In genomic region chr15:94383706-94384105, GRCh38 we compare ENCODE assay signal across 21 cellular contexts.
DNase-seq lines count a peak whose midpoint lies in the region; ATAC-seq, FAIRE-seq and TF ChIP-seq lines count a peak whose summit lies in the region.
"Had no signal": no experiment of that assay in that cellular context is flagged by ENCODE, and none has a peak within 500 bp of the region (broad histone marks: within the 10 kb centered on the region; RNA-seq: fewer than 3 reads in every experiment).

No MANE protein-coding gene starts in this region.

- no peak overlapping the region for H4K12ac ChIP-seq in trophoblast cell (ENCODE audit: low read depth, low read length)

- H3K23ac ChIP-seq in trophoblast cell (ENCODE audit: low read length), result no peak overlapping the region

- H4K8ac ChIP-seq in trophoblast cell (ENCODE audit: low read depth, low read length), result no peak overlapping the region

- H3K27me3 ChIP-seq in trophoblast cell (ENCODE audit: insufficient read depth, low read length), result no peaks in the 10 kb centered on the region

- H3K18ac ChIP-seq in trophoblast cell (ENCODE audit: low read length), result no peak overlapping the region

- TF ChIP-seq CTCF in RWPE1 (conservative IDR thresholded peaks at IDR 0.05; ENCODE audit: low read depth) (no peak), epithelial cell of esophagus (IDR thresholded peaks at IDR 0.05; ENCODE audit: insufficient read depth, low read depth, low read length, missing control alignments) (no peak)

- H3K27ac ChIP-seq in RWPE1, result no peak overlapping the region
- no peak overlapping the region for H3K27ac ChIP-seq in trophoblast cell (ENCODE audit: low read depth, low read length)
- H3K27ac ChIP-seq: A549 had no signal

- no peak overlapping the region for H3K9ac ChIP-seq in trophoblast cell (ENCODE audit: low read length)
- H3K9ac ChIP-seq: SK-N-SH had no signal

- no peak overlapping the region for H4K91ac ChIP-seq in trophoblast cell (ENCODE audit: low read depth, low read length)

- DNase-seq in EH (ENCODE audit: low read depth), result peak; percentile 16
- peak; percentile 13 for DNase-seq in RWPE1 (ENCODE audit: low spot score)
- DNase-seq in epithelial cell of esophagus (ENCODE audit: low read depth), result peak; percentile 58
- DNase-seq in trophoblast cell, result peak; percentile 46 to 75
- no peak for DNase-seq in germinal center (ENCODE audit: low spot score)
- DNase-seq in GM19239 (ENCODE audit: insufficient read length, low spot score), result no peak
- DNase-seq in DMS53 (lab: John Stamatoyannopoulos, UW), result no peak
- DNase-seq: Calu3; CD4-positive, CD25-positive, alpha-beta regulatory T cell; DMS79; HCEC 1CT; NCI-H1048; NCI-H1694; NCI-H2107; NCI-H226; NCI-H526; NK-92 treated with Interleukin-12 subunit alpha and Interleukin-12 subunit beta, amount 100 ng/mL, for 24 hours; SK-N-SH had no signal

- no peak overlapping the region for H2AFZ ChIP-seq in trophoblast cell (ENCODE audit: insufficient read depth, low read length, poor library complexity)

- no peaks in the 10 kb centered on the region for H3K79me2 ChIP-seq in trophoblast cell (ENCODE audit: control insufficient read depth, insufficient read depth, low read length, poor library complexity)

- no peaks in the 10 kb centered on the region for H3K36me3 ChIP-seq in trophoblast cell (ENCODE audit: control insufficient read depth in 1 of 2, insufficient read depth in 2 of 2, low read length in 2 of 2)

- CTCF ChIA-PET in RWPE1 (lab: Yijun Ruan, JAX), result no interaction called here

- no peak overlapping the region for H2BK5ac ChIP-seq in trophoblast cell (ENCODE audit: low read depth, low read length, poor library complexity)

- H3K4me3 ChIP-seq in epithelial cell of esophagus (ENCODE audit: low read length) (no peak overlapping the region), trophoblast cell (ENCODE audit: low read depth, low read length) (no peak overlapping the region)
- H3K4me3 ChIP-seq: A549 had no signal

- no peak overlapping the region for H2BK12ac ChIP-seq in trophoblast cell (ENCODE audit: low read length)

- H3K79me1 ChIP-seq in trophoblast cell (ENCODE audit: low read length), result no peaks in the 10 kb centered on the region

- no peak overlapping the region for H2AK5ac ChIP-seq in trophoblast cell (ENCODE audit: low read length)

- H3K4ac ChIP-seq in trophoblast cell (ENCODE audit: low read depth, low read length), result no peak overlapping the region

- no peak for ATAC-seq in HG03457 (IDR thresholded peaks at IDR 0.05; ENCODE audit: unreplicated experiment)
- ATAC-seq: A549, Right ventricle myocardium inferior had no signal

- no peaks in the 10 kb centered on the region for H3K4me1 ChIP-seq in trophoblast cell (ENCODE audit: control insufficient read depth in 1 of 2, insufficient read depth in 2 of 2, low read length in 2 of 2)
- H3K4me1 ChIP-seq: A549 had no signal

- no peak overlapping the region for H3K14ac ChIP-seq in trophoblast cell (ENCODE audit: low read length)

- FAIRE-seq in GM19239 (lab: Jason Lieb, UNC), result no peak
- FAIRE-seq: A549 had no signal

- H3K4me2 ChIP-seq in trophoblast cell (ENCODE audit: low read length), result no peak overlapping the region
- H3K4me2 ChIP-seq: A549, SK-N-SH had no signal

- H2BK120ac ChIP-seq in trophoblast cell (ENCODE audit: insufficient read depth, low read length, poor library complexity), result no peak overlapping the region

- no CpG with 5 or more reads among the region's 9 CpGs for WGBS in trophoblast cell (ENCODE audit: extremely low coverage, insufficient coverage, insufficient read length)

- H3K9me3 ChIP-seq in trophoblast cell (ENCODE audit: insufficient read depth, low read depth, low read length), result peaks cover 2% of the 10 kb centered on the region
- H3K9me3 ChIP-seq: A549, SK-N-SH had no signal

- POLR2A ChIA-PET in RWPE1 (lab: Yijun Ruan, JAX; ENCODE audit: low non-redundant PET), result no interaction called here

Comparison
In these comparisons a context has a peak if more than half of its experiments do, and no peak if none do; other contexts are left out.
1. DNase-seq: peak in EH (single experiment), RWPE1 (single experiment), epithelial cell of esophagus (single experiment) and trophoblast cell (2 of 2); none in germinal center (single experiment), GM19239 (single experiment) and DMS53 (single experiment).